ENCODE assay signal across 7 cellular contexts in genomic region chr2:61675204-61675603, GRCh38.
"Had no signal": no experiment of that assay in that cellular context is flagged by ENCODE, and none has a peak within 500 bp of the region (broad histone marks: within the 10 kb centered on the region; RNA-seq: fewer than 3 reads in every experiment).

No MANE protein-coding gene starts in this region.

- H3K27ac ChIP-seq: HL-60, KMS-11 had no signal

- FAIRE-seq: HepG2, HTR-8/SVneo had no signal

- H3K4me2 ChIP-seq: KMS-11 had no signal

- H3K9ac ChIP-seq: KMS-11 had no signal

- DNase-seq: IMR-90, KBM-7, KG1 had no signal

- ATAC-seq: HepG2 had no signal
